In genomic region chr5:91132552-91132951, GRCh38 we compare ENCODE assay signal across 13 cellular contexts.
DNase-seq lines count a peak whose midpoint lies in the region; ATAC-seq and TF ChIP-seq lines count a peak whose summit lies in the region.
"Had no signal": no experiment of that assay in that cellular context is flagged by ENCODE, and none has a peak within 500 bp of the region (broad histone marks: within the 10 kb centered on the region; RNA-seq: fewer than 3 reads in every experiment).

No MANE protein-coding gene starts in this region.

- CTCF ChIA-PET in GM10248 (lab: Yijun Ruan, JAX) = no interaction called here

- DNase-seq in neural progenitor cell (ENCODE audit: low spot score) (no peak), amniotic stem cell (lab: John Stamatoyannopoulos, UW) (no peak), NCI-H510A treated with DMSO at 0.1 percent for 48 hours (lab: John Stamatoyannopoulos, UW) (no peak), NCI-H2107 treated with DMSO at 0.1 percent for 48 hours (lab: John Stamatoyannopoulos, UW; ENCODE audit: unreplicated experiment) (no peak), GM10248 (ENCODE audit: extremely low spot score) (no peak)
- DNase-seq: DMS 273 treated with DMSO at 0.1 percent for 48 hours, dorsolateral prefrontal cortex, NCI-H1417, NCI-H446 treated with DMSO at 0.1 percent for 48 hours had no signal

- no peak overlapping the region for H2AFZ ChIP-seq in neural progenitor cell (replicated peaks)

- peaks cover 2% of the 10 kb centered on the region for H3K27me3 Mint-ChIP-seq in neural progenitor cell (ENCODE audit: insufficient read depth, low read depth)

- peaks cover 4% of the 10 kb centered on the region for H3K36me3 Mint-ChIP-seq in neural progenitor cell

- peaks cover 26% of the 10 kb centered on the region for H3K4me1 Mint-ChIP-seq in neural progenitor cell

- no peaks in the 10 kb centered on the region for H4K20me1 ChIP-seq in neural progenitor cell (ENCODE audit: low read depth)

- no peak overlapping the region for H3K9ac ChIP-seq in neural progenitor cell

- no peaks in the 10 kb centered on the region for H3K9me3 ChIP-seq in neural progenitor cell (ENCODE audit: low read depth)
- H3K9me3 ChIP-seq: suprapubic skin had no signal

- H3K27ac Mint-ChIP-seq in neural progenitor cell = no peak overlapping the region

- no peaks in the 10 kb centered on the region for H3F3A ChIP-seq in neural progenitor cell (ENCODE audit: low read depth)

- H3K27me3 ChIP-seq in neural progenitor cell = no peaks in the 10 kb centered on the region
- H3K27me3 ChIP-seq: dorsolateral prefrontal cortex, suprapubic skin had no signal

- no peaks in the 10 kb centered on the region for H3K36me3 ChIP-seq in neural progenitor cell
- H3K36me3 ChIP-seq: suprapubic skin had no signal

- no peak overlapping the region for H3K4me3 ChIP-seq in neural progenitor cell
- H3K4me3 ChIP-seq: dorsolateral prefrontal cortex, suprapubic skin had no signal

- ATAC-seq in GM18517 (IDR thresholded peaks at IDR 0.05; ENCODE audit: unreplicated experiment) = peak; percentile 66
- ATAC-seq in HG02642 (IDR thresholded peaks at IDR 0.05; ENCODE audit: poor library complexity, unreplicated experiment) = peak; percentile 65
- ATAC-seq in HG03565 (IDR thresholded peaks at IDR 0.05; ENCODE audit: unreplicated experiment) = peak; percentile 40

- H3K79me2 ChIP-seq in neural progenitor cell (ENCODE audit: low read depth) = no peaks in the 10 kb centered on the region

- H3K27ac ChIP-seq in neural progenitor cell = no peak overlapping the region
- H3K27ac ChIP-seq: dorsolateral prefrontal cortex, suprapubic skin had no signal

- peaks cover 7% of the 10 kb centered on the region for H3K4me1 ChIP-seq in neural progenitor cell

- H3K4me2 ChIP-seq in neural progenitor cell = no peak overlapping the region

- POLR2A ChIA-PET in GM10248 (lab: Yijun Ruan, JAX) = no interaction called here

- no peak for TF ChIP-seq CTCF in neural progenitor cell (IDR thresholded peaks at IDR 0.05)
- TF ChIP-seq CTCF in GM10248 (IDR thresholded peaks at IDR 0.05; ENCODE audit: control extremely low read depth, extremely low read depth, low read depth, missing control alignments) = no peak

- H3K9me3 Mint-ChIP-seq in neural progenitor cell = no peaks in the 10 kb centered on the region

- H3K4me3 Mint-ChIP-seq in neural progenitor cell = peak overlapping the region; percentile 20
